8 cellular contexts compared by ENCODE assay signal in the genomic region with DNA sequence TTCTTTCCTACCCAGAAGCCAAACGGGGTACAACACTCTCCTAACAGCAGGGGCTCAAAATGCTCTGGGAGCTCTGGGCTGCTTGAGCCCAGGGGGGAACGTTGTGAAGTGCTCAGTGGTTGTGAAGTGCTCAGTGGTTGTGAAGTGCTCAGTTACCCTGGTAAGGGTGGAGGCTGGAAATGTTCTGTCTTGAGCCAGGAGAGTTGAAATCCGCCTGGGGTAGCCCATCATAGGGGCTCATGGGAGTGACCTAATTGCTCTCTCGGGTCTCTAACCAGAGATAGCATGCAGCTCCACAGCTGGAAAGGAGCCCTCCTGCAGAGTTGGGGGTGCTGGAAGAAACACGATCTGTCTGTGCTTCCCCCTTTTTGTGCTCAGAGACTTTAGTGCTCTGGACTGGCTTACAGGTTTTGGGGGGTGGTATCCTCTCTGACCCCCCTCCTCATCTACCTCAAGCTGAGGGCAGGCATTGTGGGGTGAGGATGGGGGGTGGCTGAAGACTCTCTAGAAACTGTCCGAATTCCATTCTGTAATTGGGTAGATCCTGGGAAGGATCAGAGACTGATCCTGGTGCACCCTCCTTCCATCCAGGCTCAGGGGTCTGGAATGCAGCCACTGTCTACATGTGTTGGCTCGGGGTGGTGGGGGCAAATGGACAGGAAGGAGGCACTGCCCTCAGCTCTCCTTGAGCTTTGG. TPM values are rescaled to one million over a fixed set of nuclear protein-coding genes. Genes with fewer than 3 reads are reported as not detected.
DNase-seq lines count a peak whose midpoint lies in the region; ATAC-seq and TF ChIP-seq lines count a peak whose summit lies in the region.

No MANE protein-coding gene starts in this region.

- H3K27ac Mint-ChIP-seq in progenitor cell of endocrine pancreas, result no peak overlapping the region

- H3K9me3 Mint-ChIP-seq in progenitor cell of endocrine pancreas (ENCODE audit: low read depth), result no peaks in the 10 kb centered on the region

- ATAC-seq in GM18909 (IDR thresholded peaks at IDR 0.05; ENCODE audit: poor library complexity, unreplicated experiment), result no peak

- DNase-seq in ELF-1 (ENCODE audit: low read depth, low spot score) (peak; percentile 39), fibroblast of pulmonary artery (ENCODE audit: low read depth) (no peak), progenitor cell of endocrine pancreas (ENCODE audit: low spot score, unreplicated experiment) (peak; percentile 0), GOT3 (lab: John Stamatoyannopoulos, UW) (no peak), foreskin melanocyte (no peak), superior temporal gyrus (ENCODE audit: extremely low spot score) (no peak)

- peak overlapping the region; percentile 83 for H3K4me3 Mint-ChIP-seq in progenitor cell of endocrine pancreas (ENCODE audit: low read depth)

- H3K36me3 Mint-ChIP-seq in progenitor cell of endocrine pancreas (ENCODE audit: insufficient read depth), result no peaks in the 10 kb centered on the region

- no peaks in the 10 kb centered on the region for H3K27me3 Mint-ChIP-seq in progenitor cell of endocrine pancreas

- TF ChIP-seq CTCF in WI38 (IDR thresholded peaks at IDR 0.05; ENCODE audit: low read depth, low read length) (no peak), fibroblast of pulmonary artery (IDR thresholded peaks at IDR 0.05; ENCODE audit: low read length, missing control alignments) (no peak), progenitor cell of endocrine pancreas (IDR thresholded peaks at IDR 0.05; ENCODE audit: unreplicated experiment) (no peak)

- peaks cover 14% of the 10 kb centered on the region for H3K4me1 Mint-ChIP-seq in progenitor cell of endocrine pancreas (ENCODE audit: low read depth)

- peak overlapping the region; percentile 73 for H3K4me3 ChIP-seq in WI38 (ENCODE audit: low read depth, low read length)
- peak overlapping the region; percentile 76 for H3K4me3 ChIP-seq in fibroblast of pulmonary artery (replicated peaks; ENCODE audit: low read depth, low read length)

RNA-seq across cellular contexts. Expression of a gene that starts 2.7 kb away (rescaled TPM):
- 16.9 and 18.0 TPM in 2 replicates for total RNA-seq in progenitor cell of endocrine pancreas

Comparison
In these comparisons a context has a peak if more than half of its experiments do, and no peak if none do; other contexts are left out.
1. DNase-seq: peak in ELF-1 (single experiment) and progenitor cell of endocrine pancreas (single experiment); none in fibroblast of pulmonary artery (single experiment), GOT3 (single experiment), foreskin melanocyte (single experiment) and superior temporal gyrus (single experiment).